In the genomic region with DNA sequence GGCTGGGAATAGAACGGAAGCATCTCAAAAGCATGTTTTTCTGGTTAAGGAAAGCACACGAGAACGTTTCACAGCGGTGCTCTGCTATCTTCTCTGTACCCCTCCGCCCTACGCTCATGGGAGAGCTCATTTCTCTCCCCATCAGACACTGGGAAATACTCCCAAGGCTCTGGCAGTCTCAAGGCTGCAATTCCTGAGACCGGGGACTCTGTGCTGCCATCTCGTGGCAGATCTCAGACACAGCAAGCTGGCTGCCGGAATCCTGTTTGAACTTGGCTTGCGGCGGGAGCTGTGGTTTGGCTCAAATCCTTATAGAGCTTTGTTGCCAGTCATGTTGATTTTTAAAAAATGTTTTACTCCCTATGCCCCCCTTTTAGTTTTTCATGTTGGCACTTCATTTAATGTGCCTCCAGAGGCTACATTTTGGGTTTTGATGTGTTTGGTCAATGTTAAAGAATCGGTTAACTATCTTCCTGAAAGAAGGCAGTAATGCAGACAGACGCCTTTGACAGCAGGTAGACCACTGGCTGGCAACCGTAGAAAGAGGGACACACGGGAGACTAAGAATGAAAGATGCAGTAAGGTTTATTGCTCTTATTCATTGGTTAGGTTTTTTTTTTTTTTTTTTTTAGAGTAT, we compare ENCODE assay signal across 8 cellular contexts. TPM values are rescaled to one million over a fixed set of nuclear protein-coding genes. Genes with fewer than 3 reads are reported as not detected.
DNase-seq lines count a peak whose midpoint lies in the region; ATAC-seq, FAIRE-seq and TF ChIP-seq lines count a peak whose summit lies in the region.

No MANE protein-coding gene starts in this region.

- TF ChIP-seq POLR2A in A549 (IDR thresholded peaks at IDR 0.05; ENCODE audit: low read length) = no peak

- peak; percentile 63 to 79 for DNase-seq in A549 (ENCODE audit: low read depth in 1 of 2, low spot score in 1 of 2)
- DNase-seq in GM18507 (ENCODE audit: extremely low spot score, insufficient read length, low read depth) = peak; percentile 28
- DNase-seq in NCI-H2227 treated with DMSO at 0.1 percent for 48 hours (lab: John Stamatoyannopoulos, UW) = peak; percentile 41
- DNase-seq in activated CD4-positive, alpha-beta T cell treated with anti-CD3 and anti-CD28 coated beads for 1 hour = peak; percentile 42
- peak; percentile 92 for DNase-seq in choroid plexus epithelial cell (ENCODE audit: low read depth)
- DNase-seq in left lung = peak; percentile 76 to 87
- peak; percentile 61 to 64 for DNase-seq in stimulated activated CD4-positive, alpha-beta T cell treated with anti-CD3 and anti-CD28 coated beads, Interleukin-2, amount 100 ng/mL, for 48 hours

- H3K27me3 ChIP-seq in left lung = no peaks in the 10 kb centered on the region

- FAIRE-seq in A549 (lab: Jason Lieb, UNC) = peak; percentile 61
- peak; percentile 77 for FAIRE-seq in GM18507 (lab: Jason Lieb, UNC)

- ATAC-seq in A549 (peak; percentile 79 to 94), HG03066 (IDR thresholded peaks at IDR 0.05; ENCODE audit: low read depth, unreplicated experiment) (peak; percentile 84), left lung (peak; percentile 98)

- POLR2A ChIA-PET in A549 (lab: Yijun Ruan, JAX) = interaction anchor here (0.9 kb wide), 1 partner anchor 125 kb away, joined by 3 read pairs; no protein-coding TSS in a partner anchor

- no peak for TF ChIP-seq EP300 in A549 (IDR thresholded peaks at IDR 0.05)

- peak overlapping the region; percentile 56 to 77 for H3K27ac ChIP-seq in A549
- H3K27ac ChIP-seq in left lung = peak overlapping the region in 1 of 2 donors; percentile 27

- TF ChIP-seq CTCF in A549 (IDR thresholded peaks at IDR 0.05) = peak; percentile 88
- peak; percentile 99 for TF ChIP-seq CTCF in choroid plexus epithelial cell (conservative IDR thresholded peaks at IDR 0.05; ENCODE audit: low read depth, low read length)
- peak; percentile 89 to 97 for TF ChIP-seq CTCF in left lung (IDR thresholded peaks at IDR 0.05)

- H3K4me1 ChIP-seq in A549 = peaks cover 19% of the 10 kb centered on the region
- H3K4me1 ChIP-seq in left lung = peaks cover 0 to 4% of the 10 kb centered on the region in 2 donors

- no peak overlapping the region for H3K4me3 ChIP-seq in A549
- peak overlapping the region; percentile 30 for H3K4me3 ChIP-seq in choroid plexus epithelial cell (ENCODE audit: low read depth, low read length)
- no peak overlapping the region for H3K4me3 ChIP-seq in left lung

- no peaks in the 10 kb centered on the region for H3K36me3 ChIP-seq in left lung

- H3K9me3 ChIP-seq in A549 (no peaks in the 10 kb centered on the region), left lung (no peaks in the 10 kb centered on the region)

- CTCF ChIA-PET in A549 (lab: Yijun Ruan, JAX) = interaction anchor here (0.5 to 5.5 kb wide), 77 partner anchors 10 to 758 kb away, joined by 3 to 53 read pairs (median 4); a partner anchor contains a TSS

- TF ChIP-seq RAD21 in A549 (conservative IDR thresholded peaks at IDR 0.05 in 1 of 2, IDR thresholded peaks at IDR 0.05 in 1 of 2) = peak; percentile 70 to 81

- intact Hi-C loops in left lung (cut with DNase I) = no loop called here

- WGBS in A549 (ENCODE audit: missing lambda C conversion rate) = 18% methylated on average over 15 of the region's 15 CpGs

- H3K4me2 ChIP-seq in A549 = peak overlapping the region; percentile 59

TF ChIP-seq in A549, 52 proteins besides CTCF, POLR2A, EP300 and RAD21:
- TF ChIP-seq HOXA7 (CRISPR knock-in tag; IDR thresholded peaks at IDR 0.05) (no peak), JUN (IDR thresholded peaks at IDR 0.05) (0 out of 5 replicates have a peak, but pooled peaks of 1 of the 2 experiments have one; percentile 13), SMC3 (IDR thresholded peaks at IDR 0.05) (peak; percentile 89), EHMT2 (IDR thresholded peaks at IDR 0.05; ENCODE audit: low read depth) (no peak)
TF ChIP-seq in A549: peak in this region for 2.

RNA-seq across cellular contexts. Expression of a gene that starts 27.6 kb away (rescaled TPM):
- polyA plus RNA-seq in A549 (2011; rRNA removed) (5.0 and 5.6 TPM in 2 replicates), A549 (2017; fragmentation: RNase III; extraction: RNeasy Plus Mini Kit Qiagen cat#74134 plus additional on column Dnase treatment) (5.8 to 8.9 TPM (median 7.1 TPM) in 3 replicates)
- 2.4 and 3.5 TPM in 2 replicates for polyA plus RNA-seq in A549 (2012; cell fraction: cytosol; rRNA removed)
- 7.4 and 8.2 TPM in 2 replicates for polyA plus RNA-seq in A549 (2012; cell fraction: nucleus; rRNA removed)
- polyA minus RNA-seq in A549 (2011; rRNA and poly(A)+ RNA removed) = 5.5 and 8.0 TPM in 2 replicates
- 1 to 10 TPM; 7.4 to 7.7 TPM for total RNA-seq in left lung

Comparison
In these comparisons a context has a peak if more than half of its experiments do, and no peak if none do; other contexts are left out.
1. DNase-seq: peak in every context shown above with its lines; median percentile 92 in choroid plexus epithelial cell; 82 in left lung; 71 in A549; 62 in stimulated activated CD4-positive, alpha-beta T cell treated with anti-CD3 and anti-CD28 coated beads, Interleukin-2, amount 100 ng/mL, for 48 hours; 42 in activated CD4-positive, alpha-beta T cell treated with anti-CD3 and anti-CD28 coated beads for 1 hour; 41 in NCI-H2227 treated with DMSO at 0.1 percent for 48 hours; 28 in GM18507.